ENCODE assay signal across 1 cellular context in genomic region chrX:20116575-20117240, GRCh38.
A peak's percentile ranks its signal among the peaks of the same experiment; 100 is the strongest.
TF ChIP-seq lines count a peak whose summit lies in the region.

TSS of gene MAP7D2 (minus strand) at chrX:20116907. CDS start at chrX:20116879, 28 bp downstream.

TF ChIP-seq in WTC11, 78 proteins besides CTCF, POLR2A, EP300 and RAD21 (continued from another document):
- no peak for TF ChIP-seq PREB (CRISPR knock-in tag; IDR thresholded peaks at IDR 0.05; ENCODE audit: borderline replicate concordance)
- peak; percentile 69; the same call in 1 of the 2 replicates for TF ChIP-seq IRF1 (CRISPR knock-in tag; IDR thresholded peaks at IDR 0.05)
- 0 out of 2 replicates have a peak, but pooled peaks have one; percentile 74 for TF ChIP-seq MLX (CRISPR knock-in tag; IDR thresholded peaks at IDR 0.05)
- TF ChIP-seq, protein P1, sequence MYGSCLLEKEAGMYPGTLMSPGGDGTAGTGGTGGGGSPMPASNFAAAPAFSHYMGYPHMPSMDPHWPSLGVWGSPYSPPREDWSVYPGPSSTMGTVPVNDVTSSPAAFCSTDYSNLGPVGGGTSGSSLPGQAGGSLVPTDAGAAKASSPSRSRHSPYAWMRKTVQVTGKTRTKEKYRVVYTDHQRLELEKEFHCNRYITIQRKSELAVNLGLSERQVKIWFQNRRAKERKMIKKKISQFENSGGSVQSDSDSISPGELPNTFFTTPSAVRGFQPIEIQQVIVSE (CRISPR knock-in tag; IDR thresholded peaks at IDR 0.05; ENCODE audit: borderline replicate concordance): no peak
- peak; percentile 28; the same call in 1 of the 2 replicates for TF ChIP-seq ZNF121 (CRISPR knock-in tag; IDR thresholded peaks at IDR 0.05)
- 0 out of 2 replicates have a peak, but pooled peaks have one; percentile 84 for TF ChIP-seq ATF1 (CRISPR knock-in tag; IDR thresholded peaks at IDR 0.05)
- no peak for TF ChIP-seq NFATC4 (CRISPR knock-in tag; IDR thresholded peaks at IDR 0.05)
- TF ChIP-seq FOXP4 (CRISPR knock-in tag; IDR thresholded peaks at IDR 0.05): peak; percentile 90
- TF ChIP-seq FOXJ3 (CRISPR knock-in tag; IDR thresholded peaks at IDR 0.05; ENCODE audit: borderline replicate concordance): no peak
- TF ChIP-seq TEAD1 (CRISPR knock-in tag; IDR thresholded peaks at IDR 0.05): no peak
- TF ChIP-seq TP53 (CRISPR knock-in tag; IDR thresholded peaks at IDR 0.05): peak; percentile 87
- TF ChIP-seq CREM (CRISPR knock-in tag; IDR thresholded peaks at IDR 0.05): peak; percentile 62; the same call in 1 of the 2 replicates
- peak; percentile 93 for TF ChIP-seq FOXP1 (CRISPR knock-in tag; IDR thresholded peaks at IDR 0.05; ENCODE audit: borderline replicate concordance)
- 0 out of 2 replicates have a peak, but pooled peaks have one; percentile 30 for TF ChIP-seq NFYB (CRISPR knock-in tag; conservative IDR thresholded peaks at IDR 0.05; ENCODE audit: low read depth)
- TF ChIP-seq ZNF317 (CRISPR knock-in tag; IDR thresholded peaks at IDR 0.05; ENCODE audit: borderline replicate concordance, low read depth): 0 out of 2 replicates have a peak, but pooled peaks have one; percentile 46
- peak; percentile 63; the same call in 1 of the 2 replicates for TF ChIP-seq E2F4 (CRISPR knock-in tag; IDR thresholded peaks at IDR 0.05; ENCODE audit: borderline replicate concordance, low read depth)
- no peak for TF ChIP-seq TEAD4 (CRISPR knock-in tag; IDR thresholded peaks at IDR 0.05)
TF ChIP-seq in WTC11: peak in this region for 24.
